In genomic region chr5:146832985-146833732, GRCh38 we compare ENCODE assay signal across 25 cellular contexts. TPM values are rescaled to one million over a fixed set of nuclear protein-coding genes. Genes with fewer than 3 reads are reported as not detected.
"Had no signal": no experiment of that assay in that cellular context is flagged by ENCODE, and none has a peak within 500 bp of the region (broad histone marks: within the 10 kb centered on the region; RNA-seq: fewer than 3 reads in every experiment).

No MANE protein-coding gene starts in this region.

- H3K4me3 ChIP-seq: breast epithelium, esophagus squamous epithelium, lung, neural progenitor cell, prostate gland, tibial nerve, vagina had no signal

- FAIRE-seq: TTC549 had no signal

- H3K4me1 Mint-ChIP-seq: activated naive CD4-positive, alpha-beta T cell treated with anti-CD3 and anti-CD28 coated beads, Interleukin-2, amount 10 ng/mL, durations not matched to agents 7 days and 5 days; activated naive CD8-positive, alpha-beta T cell treated with anti-CD3 and anti-CD28 coated beads, Interleukin-2, amount 50 U/mL, for 24 hours; neural progenitor cell; WTC11 had no signal

- H3K27me3 Mint-ChIP-seq: activated CD4-positive, alpha-beta T cell treated with anti-CD3 and anti-CD28 coated beads for 36 hours; activated naive CD4-positive, alpha-beta T cell treated with anti-CD3 and anti-CD28 coated beads, Interleukin-2, amount 10 ng/mL, durations not matched to agents 7 days and 5 days; activated naive CD8-positive, alpha-beta T cell treated with anti-CD3 and anti-CD28 coated beads, Interleukin-2, amount 50 U/mL, for 24 hours; stimulated activated naive CD8-positive, alpha-beta T cell treated with anti-CD3 and anti-CD28 coated beads, Interleukin-15, Interleukin-2, amounts not matched to agents 100 ng/mL and 50 ng/mL, for 24 hours had no signal

- H3K27me3 ChIP-seq: esophagus squamous epithelium, neural progenitor cell, tibial nerve, vagina had no signal

- H3K36me3 Mint-ChIP-seq: activated naive CD4-positive, alpha-beta T cell treated with anti-CD3 and anti-CD28 coated beads, Interleukin-2, amount 10 ng/mL, durations not matched to agents 7 days and 5 days; neural progenitor cell; WTC11 had no signal

- H3K9me3 Mint-ChIP-seq: activated naive CD4-positive, alpha-beta T cell treated with anti-CD3 and anti-CD28 coated beads, Interleukin-2, amount 10 ng/mL, durations not matched to agents 7 days and 5 days; activated naive CD8-positive, alpha-beta T cell treated with anti-CD3 and anti-CD28 coated beads, Interleukin-2, amount 50 U/mL, for 24 hours; neural progenitor cell; stimulated activated naive CD8-positive, alpha-beta T cell treated with anti-CD3 and anti-CD28 coated beads, Interleukin-15, Interleukin-2, amounts not matched to agents 100 ng/mL and 50 ng/mL, for 24 hours; WTC11 had no signal

- H3K9me3 ChIP-seq: breast epithelium, esophagus squamous epithelium, prostate gland, tibial nerve, vagina had no signal

- H3K36me3 ChIP-seq: breast epithelium, esophagus squamous epithelium, neural progenitor cell, prostate gland, tibial nerve, vagina had no signal

- DNase-seq: activated CD4-positive, alpha-beta T cell treated with anti-CD3 and anti-CD28 coated beads for 36 hours; activated CD4-positive, alpha-beta T cell treated with anti-CD3 and anti-CD28 coated beads, Interleukin-2, amount 50 U/mL, for 48 hours; activated effector memory CD4-positive, alpha-beta T cell treated with Interleukin-2 at 50 U/mL for 16 hours; activated naive CD4-positive, alpha-beta T cell treated with anti-CD3 and anti-CD28 coated beads, Interleukin-2, amount 10 ng/mL, durations not matched to agents 7 days and 5 days; activated naive CD8-positive, alpha-beta T cell treated with anti-CD3 and anti-CD28 coated beads, Interleukin-2, amount 50 U/mL, for 24 hours; activated T-cell treated with anti-CD3 and anti-CD28 coated beads, Interleukin-2, amount 50 U/mL, for 1 hour; aorta; cerebellar nuclear complex; cortex of kidney; effector CD4-positive, alpha-beta T cell; esophagus squamous epithelium; left colon; right cardiac atrium; stimulated activated CD4-positive, alpha-beta T cell treated with anti-CD3 and anti-CD28 coated beads, Interleukin-2, amount 100 ng/mL, for 24 hours; SW 1271 had no signal

- ATAC-seq: activated CD4-positive, alpha-beta T cell treated with anti-CD3 and anti-CD28 coated beads for 36 hours; activated naive CD8-positive, alpha-beta T cell treated with anti-CD3 and anti-CD28 coated beads, Interleukin-2, amount 50 U/mL, for 24 hours; left colon; WTC11 had no signal

- H3K4me3 Mint-ChIP-seq: activated CD4-positive, alpha-beta T cell treated with anti-CD3 and anti-CD28 coated beads for 36 hours; activated naive CD4-positive, alpha-beta T cell treated with anti-CD3 and anti-CD28 coated beads, Interleukin-2, amount 10 ng/mL, durations not matched to agents 7 days and 5 days; activated naive CD8-positive, alpha-beta T cell treated with anti-CD3 and anti-CD28 coated beads, Interleukin-2, amount 50 U/mL, for 24 hours; neural progenitor cell; stimulated activated naive CD8-positive, alpha-beta T cell treated with anti-CD3 and anti-CD28 coated beads, Interleukin-15, Interleukin-2, amounts not matched to agents 100 ng/mL and 50 ng/mL, for 24 hours; WTC11 had no signal

- H3K27ac Mint-ChIP-seq: activated CD4-positive, alpha-beta T cell treated with anti-CD3 and anti-CD28 coated beads for 36 hours; activated naive CD4-positive, alpha-beta T cell treated with anti-CD3 and anti-CD28 coated beads, Interleukin-2, amount 10 ng/mL, durations not matched to agents 7 days and 5 days; activated naive CD8-positive, alpha-beta T cell treated with anti-CD3 and anti-CD28 coated beads, Interleukin-2, amount 50 U/mL, for 24 hours; neural progenitor cell; stimulated activated naive CD8-positive, alpha-beta T cell treated with anti-CD3 and anti-CD28 coated beads, Interleukin-15, Interleukin-2, amounts not matched to agents 100 ng/mL and 50 ng/mL, for 24 hours; WTC11 had no signal

RNA-seq across cellular contexts. Expression of gene PPP2R2B, which starts 45.4 kb away (rescaled TPM):
- total RNA-seq: osteoblast had no signal
